Comparison of ENCODE assay signal across 32 cellular contexts in the genomic region with DNA sequence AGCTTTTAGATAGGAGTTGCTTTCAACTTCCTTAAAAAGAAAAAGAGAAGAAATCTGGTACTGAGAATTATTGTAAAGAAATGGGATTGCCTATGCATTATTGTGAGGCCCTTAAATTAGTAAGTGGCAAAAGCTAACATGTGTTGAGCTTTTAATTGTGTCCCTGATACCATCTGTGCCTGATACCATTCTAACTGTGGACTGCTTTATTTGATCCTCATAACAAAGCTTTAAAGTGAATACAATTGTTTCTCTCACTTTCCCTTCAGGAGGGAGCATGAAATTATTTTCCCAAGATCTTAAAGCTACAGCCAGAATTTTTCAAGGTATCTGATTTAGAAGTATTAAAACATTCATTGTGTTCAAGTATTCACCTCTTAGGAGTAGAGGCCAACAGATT. TPM values are rescaled to one million over a fixed set of nuclear protein-coding genes. Genes with fewer than 3 reads are reported as not detected.
"Had no signal": no experiment of that assay in that cellular context is flagged by ENCODE, and none has a peak within 500 bp of the region (broad histone marks: within the 10 kb centered on the region; RNA-seq: fewer than 3 reads in every experiment).

No MANE protein-coding gene starts in this region.

- H3K36me3 Mint-ChIP-seq: activated CD8-positive, alpha-beta memory T cell treated with anti-CD3 and anti-CD28 coated beads, Interleukin-2, amount 10 ng/mL, durations not matched to agents 7 days and 5 days; activated naive CD4-positive, alpha-beta T cell treated with anti-CD3 and anti-CD28 coated beads, Interleukin-2, amount 10 ng/mL, durations not matched to agents 7 days and 5 days; activated naive CD8-positive, alpha-beta T cell; brain had no signal

- H3K27me3 Mint-ChIP-seq: activated CD4-positive, alpha-beta memory T cell treated with anti-CD3 and anti-CD28 coated beads, Interleukin-2, amount 10 ng/mL, durations not matched to agents 7 days and 5 days; activated naive CD4-positive, alpha-beta T cell treated with anti-CD3 and anti-CD28 coated beads, Interleukin-2, amount 10 ng/mL, durations not matched to agents 7 days and 5 days had no signal

- H3K36me3 ChIP-seq: SJCRH30, WERI-Rb-1 had no signal

- DNase-seq: activated CD4-positive, alpha-beta memory T cell treated with anti-CD3 and anti-CD28 coated beads, Interleukin-2, amount 10 ng/mL, durations not matched to agents 7 days and 5 days; activated CD4-positive, alpha-beta T cell treated with anti-CD3 and anti-CD28 coated beads for 1 hour; activated CD4-positive, alpha-beta T cell treated with anti-CD3 and anti-CD28 coated beads for 48 hours; activated CD4-positive, CD25-positive, alpha-beta regulatory T cell; activated CD8-positive, alpha-beta memory T cell treated with anti-CD3 and anti-CD28 coated beads for 24 hours; activated CD8-positive, alpha-beta memory T cell treated with anti-CD3 and anti-CD28 coated beads, Interleukin-2, amount 10 ng/mL, durations not matched to agents 7 days and 5 days; activated CD8-positive, alpha-beta memory T cell treated with anti-CD3 and anti-CD28 coated beads, Interleukin-2, amount 50 U/mL, for 48 hours; activated effector memory CD4-positive, alpha-beta T cell treated with Interleukin-2 at 50 U/mL for 16 hours; activated naive CD4-positive, alpha-beta T cell treated with anti-CD3 and anti-CD28 coated beads, Interleukin-2, amount 10 ng/mL, durations not matched to agents 7 days and 5 days; activated naive CD8-positive, alpha-beta T cell treated with anti-CD3 and anti-CD28 coated beads, Interleukin-2, amount 50 U/mL, for 24 hours; activated T-cell treated with anti-CD3 and anti-CD28 coated beads, Interleukin-2, amount 50 U/mL, for 48 hours; anterior cingulate cortex; caudate nucleus; Karpas-422; NCI-H1105; NCI-H1417 treated with DMSO at 0.1 percent for 48 hours; NCI-H187 treated with DMSO at 0.1 percent for 48 hours; NCI-H2081; NCI-H345; NCI-H526 treated with DMSO at 0.1 percent for 48 hours; NCI-H774; SHP77; SJCRH30; T1000; WERI-Rb-1 had no signal

- H3K27me3 ChIP-seq: SJCRH30 had no signal

- H3K4me1 Mint-ChIP-seq: activated CD4-positive, alpha-beta memory T cell treated with anti-CD3 and anti-CD28 coated beads, Interleukin-2, amount 10 ng/mL, durations not matched to agents 7 days and 5 days; activated CD8-positive, alpha-beta memory T cell treated with anti-CD3 and anti-CD28 coated beads, Interleukin-2, amount 10 ng/mL, durations not matched to agents 7 days and 5 days; activated naive CD4-positive, alpha-beta T cell treated with anti-CD3 and anti-CD28 coated beads, Interleukin-2, amount 10 ng/mL, durations not matched to agents 7 days and 5 days; activated naive CD8-positive, alpha-beta T cell treated with anti-CD3 and anti-CD28 coated beads, Interleukin-2, amount 50 U/mL, for 24 hours; brain had no signal

- H3K27ac ChIP-seq: SJCRH30, SK-N-MC, WERI-Rb-1 had no signal

- H3K9me3 ChIP-seq: SJCRH30 had no signal

- H3K9me3 Mint-ChIP-seq: activated CD4-positive, alpha-beta memory T cell treated with anti-CD3 and anti-CD28 coated beads, Interleukin-2, amount 10 ng/mL, durations not matched to agents 7 days and 5 days; activated naive CD4-positive, alpha-beta T cell treated with anti-CD3 and anti-CD28 coated beads, Interleukin-2, amount 10 ng/mL, durations not matched to agents 7 days and 5 days; activated naive CD8-positive, alpha-beta T cell treated with anti-CD3 and anti-CD28 coated beads, Interleukin-2, amount 50 U/mL, for 24 hours; brain had no signal

- H3K27ac Mint-ChIP-seq: activated CD4-positive, alpha-beta memory T cell treated with anti-CD3 and anti-CD28 coated beads, Interleukin-2, amount 10 ng/mL, durations not matched to agents 7 days and 5 days; activated CD8-positive, alpha-beta memory T cell treated with anti-CD3 and anti-CD28 coated beads, Interleukin-2, amount 10 ng/mL, durations not matched to agents 7 days and 5 days; activated naive CD4-positive, alpha-beta T cell treated with anti-CD3 and anti-CD28 coated beads, Interleukin-2, amount 10 ng/mL, durations not matched to agents 7 days and 5 days; activated naive CD8-positive, alpha-beta T cell; activated naive CD8-positive, alpha-beta T cell treated with anti-CD3 and anti-CD28 coated beads, Interleukin-2, amount 50 U/mL, for 24 hours; brain had no signal

- H3K4me3 Mint-ChIP-seq: activated CD4-positive, alpha-beta memory T cell treated with anti-CD3 and anti-CD28 coated beads, Interleukin-2, amount 10 ng/mL, durations not matched to agents 7 days and 5 days; activated CD8-positive, alpha-beta memory T cell treated with anti-CD3 and anti-CD28 coated beads, Interleukin-2, amount 10 ng/mL, durations not matched to agents 7 days and 5 days; activated naive CD4-positive, alpha-beta T cell treated with anti-CD3 and anti-CD28 coated beads, Interleukin-2, amount 10 ng/mL, durations not matched to agents 7 days and 5 days; activated naive CD8-positive, alpha-beta T cell; activated naive CD8-positive, alpha-beta T cell treated with anti-CD3 and anti-CD28 coated beads, Interleukin-2, amount 50 U/mL, for 24 hours; brain had no signal

- H3K4me3 ChIP-seq: K562, SJCRH30, SK-N-MC had no signal

- H3K4me1 ChIP-seq: SJCRH30 had no signal

RNA-seq across cellular contexts. Expression of a gene that starts 9.9 kb away (rescaled TPM):
- total RNA-seq: activated CD4-positive, alpha-beta memory T cell treated with anti-CD3 and anti-CD28 coated beads, Interleukin-2, amount 10 ng/mL, durations not matched to agents 7 days and 5 days; activated CD8-positive, alpha-beta memory T cell treated with anti-CD3 and anti-CD28 coated beads, Interleukin-2, amount 10 ng/mL, durations not matched to agents 7 days and 5 days; K562; RPMI7951; SJCRH30; T-helper 1 cell treated with Interleukin-12 subunit alpha and Interleukin-12 subunit beta and Interleukin-4 antibody, amounts not matched to agents 30 ng/mL and 1 ng/mL, for 36 hours; T-helper 2 cell treated with Interferon-gamma antibody and Interleukin-4, amounts not matched to agents 100 ng/mL and 5 ng/mL, for 36 hours had no signal
